ENCODE assay signal across 1 cellular context in genomic region chr6:25640446-25640845, GRCh38.
TF ChIP-seq lines count a peak whose summit lies in the region.

No MANE protein-coding gene starts in this region.

TF ChIP-seq in HepG2, 621 proteins besides CTCF, POLR2A, EP300 and RAD21 (continued from another document and continues in another):
- TF ChIP-seq TBX2 (CRISPR knock-in tag; IDR thresholded peaks at IDR 0.05; ENCODE audit: borderline replicate concordance) = peak; percentile 32; the same call in 1 of the 2 replicates
- TF ChIP-seq ZNF580 (CRISPR knock-in tag; IDR thresholded peaks at IDR 0.05; ENCODE audit: borderline replicate concordance, low read depth) = peak; percentile 62; the same call in 1 of the 2 replicates
- TF ChIP-seq CBX2 (IDR thresholded peaks at IDR 0.05; ENCODE audit: low read depth, low read length) = no peak
- 0 out of 2 replicates have a peak, but pooled peaks have one; percentile 25 for TF ChIP-seq CBX2 (CRISPR knock-in tag; IDR thresholded peaks at IDR 0.05; ENCODE audit: low read depth)
- TF ChIP-seq ZNF790 (CRISPR knock-in tag; IDR thresholded peaks at IDR 0.05; ENCODE audit: borderline replicate concordance) = no peak
- TF ChIP-seq SIX1 (CRISPR knock-in tag; IDR thresholded peaks at IDR 0.05; ENCODE audit: borderline replicate concordance) = peak; percentile 27; the same call in 1 of the 2 replicates
- TF ChIP-seq MIER3 (CRISPR knock-in tag; IDR thresholded peaks at IDR 0.05; ENCODE audit: borderline replicate concordance) = peak; percentile 23; the same call in 1 of the 2 replicates
- peak; percentile 58; the same call in 1 of the 2 replicates for TF ChIP-seq HOXA3 (CRISPR knock-in tag; IDR thresholded peaks at IDR 0.05)
- TF ChIP-seq, protein P1, sequence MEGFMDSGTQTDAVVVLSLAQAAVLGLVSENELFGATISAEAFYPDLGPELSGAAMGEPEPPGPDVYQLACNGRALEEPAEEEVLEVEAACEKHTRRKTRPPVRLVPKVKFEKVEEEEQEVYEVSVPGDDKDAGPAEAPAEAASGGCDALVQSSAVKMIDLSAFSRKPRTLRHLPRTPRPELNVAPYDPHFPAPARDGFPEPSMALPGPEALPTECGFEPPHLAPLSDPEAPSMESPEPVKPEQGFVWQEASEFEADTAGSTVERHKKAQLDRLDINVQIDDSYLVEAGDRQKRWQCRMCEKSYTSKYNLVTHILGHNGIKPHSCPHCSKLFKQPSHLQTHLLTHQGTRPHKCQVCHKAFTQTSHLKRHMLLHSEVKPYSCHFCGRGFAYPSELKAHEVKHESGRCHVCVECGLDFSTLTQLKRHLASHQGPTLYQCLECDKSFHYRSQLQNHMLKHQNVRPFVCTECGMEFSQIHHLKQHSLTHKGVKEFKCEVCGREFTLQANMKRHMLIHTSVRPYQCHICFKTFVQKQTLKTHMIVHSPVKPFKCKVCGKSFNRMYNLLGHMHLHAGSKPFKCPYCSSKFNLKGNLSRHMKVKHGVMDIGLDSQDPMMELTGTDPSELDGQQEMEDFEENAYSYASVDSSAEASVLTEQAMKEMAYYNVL (CRISPR knock-in tag; IDR thresholded peaks at IDR 0.05; ENCODE audit: borderline replicate concordance) = peak; percentile 62; the same call in 1 of the 2 replicates
- TF ChIP-seq, protein P2, sequence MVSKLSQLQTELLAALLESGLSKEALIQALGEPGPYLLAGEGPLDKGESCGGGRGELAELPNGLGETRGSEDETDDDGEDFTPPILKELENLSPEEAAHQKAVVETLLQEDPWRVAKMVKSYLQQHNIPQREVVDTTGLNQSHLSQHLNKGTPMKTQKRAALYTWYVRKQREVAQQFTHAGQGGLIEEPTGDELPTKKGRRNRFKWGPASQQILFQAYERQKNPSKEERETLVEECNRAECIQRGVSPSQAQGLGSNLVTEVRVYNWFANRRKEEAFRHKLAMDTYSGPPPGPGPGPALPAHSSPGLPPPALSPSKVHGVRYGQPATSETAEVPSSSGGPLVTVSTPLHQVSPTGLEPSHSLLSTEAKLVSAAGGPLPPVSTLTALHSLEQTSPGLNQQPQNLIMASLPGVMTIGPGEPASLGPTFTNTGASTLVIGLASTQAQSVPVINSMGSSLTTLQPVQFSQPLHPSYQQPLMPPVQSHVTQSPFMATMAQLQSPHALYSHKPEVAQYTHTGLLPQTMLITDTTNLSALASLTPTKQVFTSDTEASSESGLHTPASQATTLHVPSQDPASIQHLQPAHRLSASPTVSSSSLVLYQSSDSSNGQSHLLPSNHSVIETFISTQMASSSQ (IDR thresholded peaks at IDR 0.05; ENCODE audit: low read depth) = 0 out of 2 replicates have a peak, but pooled peaks have one; percentile 52
- TF ChIP-seq, protein P2 (CRISPR knock-in tag; IDR thresholded peaks at IDR 0.05; ENCODE audit: borderline replicate concordance) = peak; percentile 23; the same call in 1 of the 2 replicates
- TF ChIP-seq POGZ (CRISPR knock-in tag; IDR thresholded peaks at IDR 0.05) = peak; percentile 55
- peak; percentile 60; the same call in 1 of the 2 replicates for TF ChIP-seq CREM (IDR thresholded peaks at IDR 0.05)
- no peak for TF ChIP-seq CREM (CRISPR knock-in tag; IDR thresholded peaks at IDR 0.05)
- TF ChIP-seq ZNF350 (CRISPR knock-in tag; IDR thresholded peaks at IDR 0.05; ENCODE audit: borderline replicate concordance, low read depth) = no peak
- TF ChIP-seq PHF8 (CRISPR knock-in tag; IDR thresholded peaks at IDR 0.05) = 0 out of 2 replicates have a peak, but pooled peaks have one; percentile 18
- TF ChIP-seq, protein P3, sequence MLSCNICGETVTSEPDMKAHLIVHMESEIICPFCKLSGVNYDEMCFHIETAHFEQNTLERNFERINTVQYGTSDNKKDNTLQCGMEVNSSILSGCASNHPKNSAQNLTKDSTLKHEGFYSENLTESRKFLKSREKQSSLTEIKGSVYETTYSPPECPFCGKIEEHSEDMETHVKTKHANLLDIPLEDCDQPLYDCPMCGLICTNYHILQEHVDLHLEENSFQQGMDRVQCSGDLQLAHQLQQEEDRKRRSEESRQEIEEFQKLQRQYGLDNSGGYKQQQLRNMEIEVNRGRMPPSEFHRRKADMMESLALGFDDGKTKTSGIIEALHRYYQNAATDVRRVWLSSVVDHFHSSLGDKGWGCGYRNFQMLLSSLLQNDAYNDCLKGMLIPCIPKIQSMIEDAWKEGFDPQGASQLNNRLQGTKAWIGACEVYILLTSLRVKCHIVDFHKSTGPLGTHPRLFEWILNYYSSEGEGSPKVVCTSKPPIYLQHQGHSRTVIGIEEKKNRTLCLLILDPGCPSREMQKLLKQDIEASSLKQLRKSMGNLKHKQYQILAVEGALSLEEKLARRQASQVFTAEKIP (CRISPR knock-in tag; IDR thresholded peaks at IDR 0.05; ENCODE audit: borderline replicate concordance) = no peak
- peak; percentile 87 for TF ChIP-seq ISL2 (CRISPR knock-in tag; IDR thresholded peaks at IDR 0.05)
- 0 out of 2 replicates have a peak, but pooled peaks have one; percentile 36 for TF ChIP-seq RCOR2 (CRISPR knock-in tag; IDR thresholded peaks at IDR 0.05)
- TF ChIP-seq, protein P4, sequence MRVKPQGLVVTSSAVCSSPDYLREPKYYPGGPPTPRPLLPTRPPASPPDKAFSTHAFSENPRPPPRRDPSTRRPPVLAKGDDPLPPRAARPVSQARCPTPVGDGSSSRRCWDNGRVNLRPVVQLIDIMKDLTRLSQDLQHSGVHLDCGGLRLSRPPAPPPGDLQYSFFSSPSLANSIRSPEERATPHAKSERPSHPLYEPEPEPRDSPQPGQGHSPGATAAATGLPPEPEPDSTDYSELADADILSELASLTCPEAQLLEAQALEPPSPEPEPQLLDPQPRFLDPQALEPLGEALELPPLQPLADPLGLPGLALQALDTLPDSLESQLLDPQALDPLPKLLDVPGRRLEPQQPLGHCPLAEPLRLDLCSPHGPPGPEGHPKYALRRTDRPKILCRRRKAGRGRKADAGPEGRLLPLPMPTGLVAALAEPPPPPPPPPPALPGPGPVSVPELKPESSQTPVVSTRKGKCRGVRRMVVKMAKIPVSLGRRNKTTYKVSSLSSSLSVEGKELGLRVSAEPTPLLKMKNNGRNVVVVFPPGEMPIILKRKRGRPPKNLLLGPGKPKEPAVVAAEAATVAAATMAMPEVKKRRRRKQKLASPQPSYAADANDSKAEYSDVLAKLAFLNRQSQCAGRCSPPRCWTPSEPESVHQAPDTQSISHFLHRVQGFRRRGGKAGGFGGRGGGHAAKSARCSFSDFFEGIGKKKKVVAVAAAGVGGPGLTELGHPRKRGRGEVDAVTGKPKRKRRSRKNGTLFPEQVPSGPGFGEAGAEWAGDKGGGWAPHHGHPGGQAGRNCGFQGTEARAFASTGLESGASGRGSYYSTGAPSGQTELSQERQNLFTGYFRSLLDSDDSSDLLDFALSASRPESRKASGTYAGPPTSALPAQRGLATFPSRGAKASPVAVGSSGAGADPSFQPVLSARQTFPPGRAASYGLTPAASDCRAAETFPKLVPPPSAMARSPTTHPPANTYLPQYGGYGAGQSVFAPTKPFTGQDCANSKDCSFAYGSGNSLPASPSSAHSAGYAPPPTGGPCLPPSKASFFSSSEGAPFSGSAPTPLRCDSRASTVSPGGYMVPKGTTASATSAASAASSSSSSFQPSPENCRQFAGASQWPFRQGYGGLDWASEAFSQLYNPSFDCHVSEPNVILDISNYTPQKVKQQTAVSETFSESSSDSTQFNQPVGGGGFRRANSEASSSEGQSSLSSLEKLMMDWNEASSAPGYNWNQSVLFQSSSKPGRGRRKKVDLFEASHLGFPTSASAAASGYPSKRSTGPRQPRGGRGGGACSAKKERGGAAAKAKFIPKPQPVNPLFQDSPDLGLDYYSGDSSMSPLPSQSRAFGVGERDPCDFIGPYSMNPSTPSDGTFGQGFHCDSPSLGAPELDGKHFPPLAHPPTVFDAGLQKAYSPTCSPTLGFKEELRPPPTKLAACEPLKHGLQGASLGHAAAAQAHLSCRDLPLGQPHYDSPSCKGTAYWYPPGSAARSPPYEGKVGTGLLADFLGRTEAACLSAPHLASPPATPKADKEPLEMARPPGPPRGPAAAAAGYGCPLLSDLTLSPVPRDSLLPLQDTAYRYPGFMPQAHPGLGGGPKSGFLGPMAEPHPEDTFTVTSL (CRISPR knock-in tag; IDR thresholded peaks at IDR 0.05; ENCODE audit: borderline replicate concordance) = peak; percentile 81; the same call in 1 of the 2 replicates
- TF ChIP-seq ZNF331 (CRISPR knock-in tag; IDR thresholded peaks at IDR 0.05) = peak; percentile 75
- 0 out of 2 replicates have a peak, but pooled peaks have one; percentile 24 for TF ChIP-seq GFI1 (CRISPR knock-in tag; IDR thresholded peaks at IDR 0.05; ENCODE audit: borderline replicate concordance)
- peak; percentile 55; the same call in 1 of the 2 replicates for TF ChIP-seq ZMYM4 (CRISPR knock-in tag; IDR thresholded peaks at IDR 0.05)
- 0 out of 2 replicates have a peak, but pooled peaks have one; percentile 25 for TF ChIP-seq TFE3 (CRISPR knock-in tag; IDR thresholded peaks at IDR 0.05)
- no peak for TF ChIP-seq RFXAP (CRISPR knock-in tag; IDR thresholded peaks at IDR 0.05; ENCODE audit: borderline replicate concordance)
- no peak for TF ChIP-seq FOXA1 (IDR thresholded peaks at IDR 0.05)
- TF ChIP-seq FOXA1 (CRISPR knock-in tag; IDR thresholded peaks at IDR 0.05) = 0 out of 2 replicates have a peak, but pooled peaks have one; percentile 40
- peak; percentile 74 for TF ChIP-seq FOXA3 (CRISPR knock-in tag; IDR thresholded peaks at IDR 0.05)
- TF ChIP-seq KLF9 (CRISPR knock-in tag; IDR thresholded peaks at IDR 0.05; ENCODE audit: low read depth) = no peak
- peak; percentile 74 for TF ChIP-seq SAP130 (CRISPR knock-in tag; IDR thresholded peaks at IDR 0.05; ENCODE audit: low read depth)
- no peak for TF ChIP-seq SOX13 (IDR thresholded peaks at IDR 0.05)
- TF ChIP-seq SOX13 (CRISPR knock-in tag; conservative IDR thresholded peaks at IDR 0.05 in 1 of 2, IDR thresholded peaks at IDR 0.05 in 1 of 2) = peak in 1 of 2 experiments; percentile 75; a peak in 1 of 4 replicates
- no peak for TF ChIP-seq CENPT (CRISPR knock-in tag; IDR thresholded peaks at IDR 0.05; ENCODE audit: low read depth)
- peak; percentile 20; the same call in 1 of the 2 replicates for TF ChIP-seq FOSL1 (CRISPR knock-in tag; IDR thresholded peaks at IDR 0.05; ENCODE audit: borderline replicate concordance)
- TF ChIP-seq SIX4 (CRISPR knock-in tag; IDR thresholded peaks at IDR 0.05) = 0 out of 2 replicates have a peak, but pooled peaks have one; percentile 26
- TF ChIP-seq TFAP4 (IDR thresholded peaks at IDR 0.05; ENCODE audit: borderline replicate concordance, low read depth) = peak; percentile 84; the same call in 1 of the 2 replicates
- peak; percentile 65 for TF ChIP-seq TEAD3 (CRISPR knock-in tag; optimal IDR thresholded peaks at IDR 0.05; ENCODE audit: borderline replicate concordance)
- TF ChIP-seq KDM1A (CRISPR knock-in tag; IDR thresholded peaks at IDR 0.05) = 0 out of 2 replicates have a peak, but pooled peaks have one; percentile 11
- TF ChIP-seq ZNF354B (CRISPR knock-in tag; IDR thresholded peaks at IDR 0.05) = 0 out of 2 replicates have a peak, but pooled peaks have one; percentile 74
- TF ChIP-seq ZNF567 (CRISPR knock-in tag; IDR thresholded peaks at IDR 0.05; ENCODE audit: borderline replicate concordance) = no peak
- TF ChIP-seq ZSCAN9 (CRISPR knock-in tag; IDR thresholded peaks at IDR 0.05; ENCODE audit: borderline replicate concordance) = peak; percentile 43; the same call in 1 of the 2 replicates
- TF ChIP-seq ZKSCAN5 (CRISPR knock-in tag; IDR thresholded peaks at IDR 0.05) = no peak
- TF ChIP-seq ZNF564 (CRISPR knock-in tag; IDR thresholded peaks at IDR 0.05) = 0 out of 2 replicates have a peak, but pooled peaks have one; percentile 40
- TF ChIP-seq RXRB (CRISPR knock-in tag; IDR thresholded peaks at IDR 0.05; ENCODE audit: borderline replicate concordance) = peak; percentile 55; the same call in 1 of the 2 replicates
- peak; percentile 56; the same call in 1 of the 2 replicates for TF ChIP-seq GATAD2A (CRISPR knock-in tag; IDR thresholded peaks at IDR 0.05)
- TF ChIP-seq ZFP37 (CRISPR knock-in tag; IDR thresholded peaks at IDR 0.05; ENCODE audit: borderline replicate concordance) = no peak
- TF ChIP-seq SMARCE1 (IDR thresholded peaks at IDR 0.05; ENCODE audit: borderline replicate concordance) = no peak
- TF ChIP-seq NFYC (CRISPR knock-in tag; IDR thresholded peaks at IDR 0.05) = 0 out of 2 replicates have a peak, but pooled peaks have one; percentile 9
- peak; percentile 72; the same call in 1 of the 2 replicates for TF ChIP-seq HDAC1 (CRISPR knock-in tag; IDR thresholded peaks at IDR 0.05)
- no peak for TF ChIP-seq RBFOX2 (IDR thresholded peaks at IDR 0.05; ENCODE audit: low read depth, low read length)
- no peak for TF ChIP-seq ZNF768 (CRISPR knock-in tag; IDR thresholded peaks at IDR 0.05)
